ENCODE assay signal across 2 cellular contexts in the genomic region with DNA sequence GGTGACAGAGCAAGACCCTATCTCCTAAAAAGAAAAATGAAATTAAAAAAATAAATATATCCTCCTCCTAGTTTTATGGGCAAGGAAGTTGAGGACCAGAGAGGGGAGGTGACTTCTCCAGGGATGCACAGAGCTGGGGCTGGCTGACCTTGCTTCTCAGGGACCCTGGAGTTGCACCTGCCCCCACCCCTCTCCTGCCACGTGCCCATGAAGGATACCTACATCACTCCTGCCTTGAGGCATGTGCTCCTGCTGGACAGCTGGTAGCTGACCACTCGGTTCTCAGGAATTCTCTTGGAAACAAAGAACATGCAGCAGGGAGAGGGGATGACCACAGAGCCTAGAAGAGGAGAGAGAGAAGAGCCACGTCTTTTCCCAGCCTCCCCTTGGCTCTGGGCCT.
A peak's percentile ranks its signal among the peaks of the same experiment; 100 is the strongest.
TF ChIP-seq lines count a peak whose summit lies in the region.

No MANE protein-coding gene starts in this region.

TF ChIP-seq in IMR-90, 13 proteins besides CTCF, POLR2A, EP300 and RAD21:
- no peak for TF ChIP-seq MAZ (IDR thresholded peaks at IDR 0.05; ENCODE audit: borderline replicate concordance, low read depth, low read length)
- no peak for TF ChIP-seq MXI1 (IDR thresholded peaks at IDR 0.05; ENCODE audit: borderline replicate concordance, low read depth, low read length)
- peak; percentile 32; the same call in 1 of the 2 replicates for TF ChIP-seq BHLHE40 (IDR thresholded peaks at IDR 0.05; ENCODE audit: low read depth, low read length)
- TF ChIP-seq CHD1 (IDR thresholded peaks at IDR 0.05; ENCODE audit: low read depth, low read length): no peak
- TF ChIP-seq CEBPB (IDR thresholded peaks at IDR 0.05; ENCODE audit: low read depth, low read length): no peak
- no peak for TF ChIP-seq NFE2L2 (IDR thresholded peaks at IDR 0.05; ENCODE audit: low read depth, low read length)
- no peak for TF ChIP-seq SMC3 (IDR thresholded peaks at IDR 0.05; ENCODE audit: low read depth, low read length)
- TF ChIP-seq, protein P1, sequence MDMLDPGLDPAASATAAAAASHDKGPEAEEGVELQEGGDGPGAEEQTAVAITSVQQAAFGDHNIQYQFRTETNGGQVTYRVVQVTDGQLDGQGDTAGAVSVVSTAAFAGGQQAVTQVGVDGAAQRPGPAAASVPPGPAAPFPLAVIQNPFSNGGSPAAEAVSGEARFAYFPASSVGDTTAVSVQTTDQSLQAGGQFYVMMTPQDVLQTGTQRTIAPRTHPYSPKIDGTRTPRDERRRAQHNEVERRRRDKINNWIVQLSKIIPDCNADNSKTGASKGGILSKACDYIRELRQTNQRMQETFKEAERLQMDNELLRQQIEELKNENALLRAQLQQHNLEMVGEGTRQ (IDR thresholded peaks at IDR 0.05; ENCODE audit: low read depth, low read length): peak; percentile 3; the same call in 1 of the 2 replicates
- no peak for TF ChIP-seq RCOR1 (IDR thresholded peaks at IDR 0.05; ENCODE audit: insufficient replicate concordance, low read length)
- TF ChIP-seq MAFK (IDR thresholded peaks at IDR 0.05; ENCODE audit: low read depth, low read length): no peak
- TF ChIP-seq FOS (IDR thresholded peaks at IDR 0.05; ENCODE audit: low read depth, low read length): no peak
- TF ChIP-seq, protein P2, sequence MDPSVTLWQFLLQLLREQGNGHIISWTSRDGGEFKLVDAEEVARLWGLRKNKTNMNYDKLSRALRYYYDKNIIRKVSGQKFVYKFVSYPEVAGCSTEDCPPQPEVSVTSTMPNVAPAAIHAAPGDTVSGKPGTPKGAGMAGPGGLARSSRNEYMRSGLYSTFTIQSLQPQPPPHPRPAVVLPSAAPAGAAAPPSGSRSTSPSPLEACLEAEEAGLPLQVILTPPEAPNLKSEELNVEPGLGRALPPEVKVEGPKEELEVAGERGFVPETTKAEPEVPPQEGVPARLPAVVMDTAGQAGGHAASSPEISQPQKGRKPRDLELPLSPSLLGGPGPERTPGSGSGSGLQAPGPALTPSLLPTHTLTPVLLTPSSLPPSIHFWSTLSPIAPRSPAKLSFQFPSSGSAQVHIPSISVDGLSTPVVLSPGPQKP (IDR thresholded peaks at IDR 0.05; ENCODE audit: borderline replicate concordance, low read depth, low read length): no peak
- no peak for TF ChIP-seq RFX5 (IDR thresholded peaks at IDR 0.05; ENCODE audit: low read depth, low read length)

TF ChIP-seq in H1, 55 proteins besides CTCF, POLR2A, EP300 and RAD21:
- TF ChIP-seq JUN (IDR thresholded peaks at IDR 0.05; ENCODE audit: low read depth, low read length) (no peak), ZNF274 (IDR thresholded peaks at IDR 0.05; ENCODE audit: borderline replicate concordance, extremely low read depth, low read length) (no peak), CREB1 (IDR thresholded peaks at IDR 0.05) (no peak), YY1 (IDR thresholded peaks at IDR 0.05; ENCODE audit: low read depth, low read length) (no peak), POLR2AphosphoS5 (IDR thresholded peaks at IDR 0.05; ENCODE audit: low read depth, low read length) (no peak), SP4 (IDR thresholded peaks at IDR 0.05; ENCODE audit: low read length) (no peak), CEBPB (IDR thresholded peaks at IDR 0.05; ENCODE audit: low read depth, low read length) (no peak), KDM4A (IDR thresholded peaks at IDR 0.05; ENCODE audit: low read depth, low read length, severe bottlenecking) (no peak), BRCA1 (IDR thresholded peaks at IDR 0.05; ENCODE audit: low read depth, low read length) (no peak), TAF7 (optimal IDR thresholded peaks at IDR 0.05; ENCODE audit: borderline replicate concordance, low read depth, low read length) (no peak), SP1 (IDR thresholded peaks at IDR 0.05; ENCODE audit: low read depth, low read length) (no peak), RBBP5 (IDR thresholded peaks at IDR 0.05; ENCODE audit: borderline replicate concordance, low read depth, low read length) (no peak), SIN3A (conservative IDR thresholded peaks at IDR 0.05 in 1 of 2, IDR thresholded peaks at IDR 0.05 in 1 of 2; ENCODE audit: low read depth in 1 of 2, low read length in 2 of 2) (no peak), KDM5A (IDR thresholded peaks at IDR 0.05; ENCODE audit: low read length) (no peak), RNF2 (IDR thresholded peaks at IDR 0.05; ENCODE audit: borderline replicate concordance, low read depth, low read length, missing control alignments, poor library complexity, severe bottlenecking) (no peak), CHD2 (IDR thresholded peaks at IDR 0.05; ENCODE audit: low read length) (no peak), CHD1 (IDR thresholded peaks at IDR 0.05; ENCODE audit: low read depth, low read length) (no peak)
- TF ChIP-seq, protein P3, sequence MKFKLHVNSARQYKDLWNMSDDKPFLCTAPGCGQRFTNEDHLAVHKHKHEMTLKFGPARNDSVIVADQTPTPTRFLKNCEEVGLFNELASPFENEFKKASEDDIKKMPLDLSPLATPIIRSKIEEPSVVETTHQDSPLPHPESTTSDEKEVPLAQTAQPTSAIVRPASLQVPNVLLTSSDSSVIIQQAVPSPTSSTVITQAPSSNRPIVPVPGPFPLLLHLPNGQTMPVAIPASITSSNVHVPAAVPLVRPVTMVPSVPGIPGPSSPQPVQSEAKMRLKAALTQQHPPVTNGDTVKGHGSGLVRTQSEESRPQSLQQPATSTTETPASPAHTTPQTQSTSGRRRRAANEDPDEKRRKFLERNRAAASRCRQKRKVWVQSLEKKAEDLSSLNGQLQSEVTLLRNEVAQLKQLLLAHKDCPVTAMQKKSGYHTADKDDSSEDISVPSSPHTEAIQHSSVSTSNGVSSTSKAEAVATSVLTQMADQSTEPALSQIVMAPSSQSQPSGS (IDR thresholded peaks at IDR 0.05; ENCODE audit: low read length): no peak
- TF ChIP-seq, protein P1 (IDR thresholded peaks at IDR 0.05; ENCODE audit: low read length): no peak
